In the genomic region with DNA sequence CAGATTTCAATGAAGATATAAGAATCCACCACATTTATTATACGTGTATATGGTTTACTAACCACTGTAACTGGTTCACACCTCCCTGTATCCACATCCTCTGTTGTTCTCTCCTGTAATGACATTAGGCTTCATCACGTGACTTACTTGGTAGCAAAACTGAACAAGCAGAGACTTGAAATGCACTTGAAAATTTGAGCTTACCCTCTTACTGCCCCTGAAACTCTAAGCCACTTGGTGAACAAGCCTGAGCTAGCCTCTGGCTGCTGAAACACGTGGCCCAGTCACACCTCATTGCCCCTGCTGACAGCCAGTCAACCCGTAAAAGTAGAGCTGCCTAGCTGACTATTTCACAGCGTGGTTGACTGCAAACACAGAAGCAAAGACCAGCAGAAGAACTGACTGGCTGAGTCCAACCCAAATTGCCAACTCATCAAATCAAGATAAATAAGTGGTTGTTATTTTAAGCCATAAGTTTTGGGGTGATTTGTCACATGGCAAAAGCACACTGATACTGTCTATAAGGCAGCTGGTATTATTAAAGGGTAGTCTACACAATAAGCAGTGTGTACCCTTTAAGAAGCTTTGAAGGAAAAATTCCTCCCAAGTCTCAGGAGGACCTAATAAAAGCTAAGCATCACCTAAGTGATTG, we compare ENCODE assay signal across 8 cellular contexts.
DNase-seq lines count a peak whose midpoint lies in the region; ATAC-seq and TF ChIP-seq lines count a peak whose summit lies in the region.

No MANE protein-coding gene starts in this region.

- H3K27me3 ChIP-seq in kidney epithelial cell (ENCODE audit: control insufficient read depth, insufficient read depth, low read length), result no peaks in the 10 kb centered on the region

- H3K4me1 Mint-ChIP-seq in CD14-positive monocyte, result peaks cover 12% of the 10 kb centered on the region

- no peak overlapping the region for H3K4me3 ChIP-seq in kidney epithelial cell (ENCODE audit: low read depth, low read length)

- TF ChIP-seq POLR2A in GM19099 (IDR thresholded peaks at IDR 0.05; ENCODE audit: extremely low read depth, insufficient read length, low read depth), result peak; percentile 21

- in situ Hi-C loops in ACHN (cut with HindIII; ENCODE audit: low pct_ligation_motif_present, low pct_unique_long_range_greater_than_20kb, low sequenced_read_pairs), result no loop called here

- intact Hi-C loops in CD14-positive monocyte (cut with micrococcal nuclease), result no loop called here

- no peaks in the 10 kb centered on the region for H3K36me3 ChIP-seq in kidney epithelial cell (ENCODE audit: control insufficient read depth, insufficient read depth, low read length)

- H3K9me3 Mint-ChIP-seq in CD14-positive monocyte, result no peaks in the 10 kb centered on the region

- TF ChIP-seq CTCF in kidney epithelial cell (IDR thresholded peaks at IDR 0.05; ENCODE audit: insufficient read depth, low read length, poor library complexity, severe bottlenecking) (no peak), CD14-positive monocyte (IDR thresholded peaks at IDR 0.05) (no peak)

- peak; percentile 99 for ATAC-seq in HG03095 (IDR thresholded peaks at IDR 0.05; ENCODE audit: unreplicated experiment)

- DNase-seq in ACHN (peak; percentile 22), NCI-H510A (lab: John Stamatoyannopoulos, UW) (peak; percentile 98), kidney epithelial cell (ENCODE audit: low read depth) (peak; percentile 34), CD14-positive monocyte (ENCODE audit: low spot score) (no peak), cerebellum (ENCODE audit: low spot score) (no peak)
- no peak for DNase-seq in stimulated activated CD4-positive, alpha-beta T cell treated with anti-CD3 and anti-CD28 coated beads, Interleukin-15, amount 100 ng/mL, for 24 hours

- no peak overlapping the region for H3K27ac Mint-ChIP-seq in CD14-positive monocyte

- peaks cover 77 to 84% of the 10 kb centered on the region in 2 donors for H3K36me3 Mint-ChIP-seq in CD14-positive monocyte

- H3K27me3 Mint-ChIP-seq in CD14-positive monocyte (ENCODE audit: low read depth in 3 of 3), result no peaks in the 10 kb centered on the region

- no peak overlapping the region for H3K4me3 Mint-ChIP-seq in CD14-positive monocyte

Comparison
In these comparisons a context has a peak if more than half of its experiments do, and no peak if none do; other contexts are left out.
1. DNase-seq: peak in ACHN (single experiment), NCI-H510A (single experiment) and kidney epithelial cell (single experiment); none in CD14-positive monocyte (single experiment), stimulated activated CD4-positive, alpha-beta T cell treated with anti-CD3 and anti-CD28 coated beads, Interleukin-15, amount 100 ng/mL, for 24 hours (single experiment) and cerebellum (single experiment).